In the genomic region with DNA sequence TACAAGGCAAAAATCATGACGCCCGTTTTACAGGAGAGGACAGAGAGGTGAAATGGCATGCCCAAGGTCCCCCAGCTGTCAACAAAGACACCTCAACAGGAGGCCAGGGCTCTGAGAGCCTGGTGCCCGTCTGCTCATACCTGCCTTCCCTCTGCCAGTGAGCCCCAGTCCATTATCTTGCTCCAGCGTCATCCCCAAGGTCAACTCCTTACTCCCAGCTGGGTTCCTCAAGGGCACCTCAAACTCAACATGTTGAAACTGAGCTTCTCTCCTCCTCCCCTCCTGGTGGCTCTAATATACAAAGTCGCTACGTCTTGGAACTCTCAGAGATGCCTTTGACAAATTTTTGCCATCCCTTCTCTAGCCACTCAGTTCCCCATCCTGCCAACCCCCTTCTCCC, we compare ENCODE assay signal across 17 cellular contexts. TPM values are rescaled to one million over a fixed set of nuclear protein-coding genes. Genes with fewer than 3 reads are reported as not detected.
A peak's percentile ranks its signal among the peaks of the same experiment; 100 is the strongest.
DNase-seq lines count a peak whose midpoint lies in the region; ATAC-seq and TF ChIP-seq lines count a peak whose summit lies in the region.
"Had no signal": no experiment of that assay in that cellular context is flagged by ENCODE, and none has a peak within 500 bp of the region (broad histone marks: within the 10 kb centered on the region; RNA-seq: fewer than 3 reads in every experiment).

No MANE protein-coding gene starts in this region.

- peak overlapping the region; percentile 86 for H3K4me3 Mint-ChIP-seq in activated T-cell treated with anti-CD3 and anti-CD28 coated beads, Interleukin-2, amount 50 U/mL, for 4 hours
- peak overlapping the region; percentile 79 for H3K4me3 Mint-ChIP-seq in activated T-helper 1 cell treated with anti-CD3 and anti-CD28 coated beads, Interleukin-12 subunit alpha, Interleukin-12 subunit beta, Interleukin-2, Interleukin-4 antibody, amounts not matched to agents 30 ng/mL and 10 ng/mL and 1 ng/mL, durations not matched to agents 14 hours and 24 hours and 36 hours
- H3K4me3 Mint-ChIP-seq in stimulated activated naive B cell treated with anti-CD40 and anti-IgM and Interleukin-4, amounts not matched to agents 10 μg/mL and 1 μg/mL and 100 μg/mL, for 72 hours = peak overlapping the region; percentile 2 to 22

- no peaks in the 10 kb centered on the region for H3K27me3 Mint-ChIP-seq in activated T-cell treated with anti-CD3 and anti-CD28 coated beads, Interleukin-2, amount 50 U/mL, for 4 hours (ENCODE audit: low read depth)
- peaks cover 2% of the 10 kb centered on the region for H3K27me3 Mint-ChIP-seq in activated T-helper 1 cell treated with anti-CD3 and anti-CD28 coated beads, Interleukin-12 subunit alpha, Interleukin-12 subunit beta, Interleukin-2, Interleukin-4 antibody, amounts not matched to agents 30 ng/mL and 10 ng/mL and 1 ng/mL, durations not matched to agents 14 hours and 24 hours and 36 hours (ENCODE audit: insufficient read depth)
- H3K27me3 Mint-ChIP-seq in stimulated activated naive B cell treated with anti-CD40 and anti-IgM and Interleukin-4, amounts not matched to agents 10 μg/mL and 1 μg/mL and 100 μg/mL, for 72 hours = no peaks in the 10 kb centered on the region

- H3K4me1 ChIP-seq in esophagus muscularis mucosa = peaks cover 46 to 70% (median 60%) of the 10 kb centered on the region in 4 donors

- H3K36me3 Mint-ChIP-seq in activated T-cell treated with anti-CD3 and anti-CD28 coated beads, Interleukin-2, amount 50 U/mL, for 4 hours (ENCODE audit: insufficient read depth) = peaks cover 14% of the 10 kb centered on the region
- peaks cover 18% of the 10 kb centered on the region for H3K36me3 Mint-ChIP-seq in activated T-helper 1 cell treated with anti-CD3 and anti-CD28 coated beads, Interleukin-12 subunit alpha, Interleukin-12 subunit beta, Interleukin-2, Interleukin-4 antibody, amounts not matched to agents 30 ng/mL and 10 ng/mL and 1 ng/mL, durations not matched to agents 14 hours and 24 hours and 36 hours (ENCODE audit: low read depth)
- H3K36me3 Mint-ChIP-seq in stimulated activated naive B cell treated with anti-CD40 and anti-IgM and Interleukin-4, amounts not matched to agents 10 μg/mL and 1 μg/mL and 100 μg/mL, for 72 hours = peaks cover 7 to 11% of the 10 kb centered on the region in 2 donors

- peak overlapping the region; percentile 88 for H3K27ac Mint-ChIP-seq in activated T-helper 1 cell treated with anti-CD3 and anti-CD28 coated beads, Interleukin-12 subunit alpha, Interleukin-12 subunit beta, Interleukin-2, Interleukin-4 antibody, amounts not matched to agents 30 ng/mL and 10 ng/mL and 1 ng/mL, durations not matched to agents 14 hours and 24 hours and 36 hours
- H3K27ac Mint-ChIP-seq in stimulated activated naive B cell treated with anti-CD40 and anti-IgM and Interleukin-4, amounts not matched to agents 10 μg/mL and 1 μg/mL and 100 μg/mL, for 72 hours = peak overlapping the region; percentile 88

- intact Hi-C loops in activated T-helper 1 cell treated with anti-CD3 and anti-CD28 coated beads, Interleukin-12 subunit alpha, Interleukin-12 subunit beta, Interleukin-2, Interleukin-4 antibody, amounts not matched to agents 30 ng/mL and 10 ng/mL and 1 ng/mL, durations not matched to agents 14 hours and 24 hours and 36 hours (cut with micrococcal nuclease) = no loop called here
- intact Hi-C loops in esophagus muscularis mucosa (cut with DNase I) = no loop called here

- ATAC-seq in activated T-cell treated with anti-CD3 and anti-CD28 coated beads, Interleukin-2, amount 50 U/mL, for 4 hours = no peak
- no peak for ATAC-seq in stimulated activated naive B cell treated with anti-CD40 and anti-IgM and Interleukin-4, amounts not matched to agents 10 μg/mL and 1 μg/mL and 100 μg/mL, for 72 hours (replicated peaks)
- no peak for ATAC-seq in GM19463 (IDR thresholded peaks at IDR 0.05; ENCODE audit: unreplicated experiment)
- ATAC-seq: esophagus mucosa, left lung had no signal

- no peak overlapping the region for H3K4me3 ChIP-seq in esophagus muscularis mucosa
- H3K4me3 ChIP-seq: hepatocyte, left lung had no signal

- no peak for DNase-seq in activated T-cell treated with anti-CD3 and anti-CD28 coated beads, Interleukin-2, amount 50 U/mL, for 4 hours
- DNase-seq in activated T-cell treated with anti-CD3 and anti-CD28 coated beads, Interleukin-2, amount 50 U/mL, for 1 hour = no peak
- no peak for DNase-seq in activated T-helper 1 cell treated with anti-CD3 and anti-CD28 coated beads, Interleukin-12 subunit alpha, Interleukin-12 subunit beta, Interleukin-2, Interleukin-4 antibody, amounts not matched to agents 30 ng/mL and 10 ng/mL and 1 ng/mL, durations not matched to agents 14 hours and 24 hours and 36 hours (ENCODE audit: low spot score)
- no peak for DNase-seq in esophagus muscularis mucosa (ENCODE audit: extremely low spot score)
- DNase-seq in stimulated activated naive B cell treated with anti-CD40 and anti-IgM and Interleukin-4, amounts not matched to agents 10 μg/mL and 1 μg/mL and 100 μg/mL, for 72 hours = no peak
- DNase-seq in germinal center (ENCODE audit: low spot score) = no peak
- no peak for DNase-seq in COLO668 (lab: John Stamatoyannopoulos, UW; ENCODE audit: unreplicated experiment)
- DNase-seq: ACHN, DMS 273 treated with DMSO at 0.1 percent for 48 hours, left lung, NCI-H1436 treated with DMSO at 0.1 percent for 48 hours, NCI-H524, RPMI8226 had no signal

- 79% methylated on average over 6 of the region's 6 CpGs for WGBS in esophagus muscularis mucosa

- no peaks in the 10 kb centered on the region for H3K9me3 ChIP-seq in esophagus muscularis mucosa
- H3K9me3 ChIP-seq: breast epithelium, left lung had no signal

- no peak for TF ChIP-seq EP300 in esophagus muscularis mucosa (IDR thresholded peaks at IDR 0.05)

- no peak for TF ChIP-seq POLR2A in esophagus muscularis mucosa (IDR thresholded peaks at IDR 0.05; ENCODE audit: low read depth)

- no peaks in the 10 kb centered on the region for H3K27me3 ChIP-seq in esophagus muscularis mucosa
- H3K27me3 ChIP-seq: breast epithelium, hepatocyte, left lung had no signal

- no peaks in the 10 kb centered on the region for H3K9me3 Mint-ChIP-seq in activated T-cell treated with anti-CD3 and anti-CD28 coated beads, Interleukin-2, amount 50 U/mL, for 4 hours
- H3K9me3 Mint-ChIP-seq in activated T-helper 1 cell treated with anti-CD3 and anti-CD28 coated beads, Interleukin-12 subunit alpha, Interleukin-12 subunit beta, Interleukin-2, Interleukin-4 antibody, amounts not matched to agents 30 ng/mL and 10 ng/mL and 1 ng/mL, durations not matched to agents 14 hours and 24 hours and 36 hours = no peaks in the 10 kb centered on the region
- H3K9me3 Mint-ChIP-seq in stimulated activated naive B cell treated with anti-CD40 and anti-IgM and Interleukin-4, amounts not matched to agents 10 μg/mL and 1 μg/mL and 100 μg/mL, for 72 hours = no peaks in the 10 kb centered on the region

- H3K4me1 Mint-ChIP-seq in activated T-cell treated with anti-CD3 and anti-CD28 coated beads, Interleukin-2, amount 50 U/mL, for 4 hours (ENCODE audit: low read depth) = peaks cover 80% of the 10 kb centered on the region
- H3K4me1 Mint-ChIP-seq in activated T-helper 1 cell treated with anti-CD3 and anti-CD28 coated beads, Interleukin-12 subunit alpha, Interleukin-12 subunit beta, Interleukin-2, Interleukin-4 antibody, amounts not matched to agents 30 ng/mL and 10 ng/mL and 1 ng/mL, durations not matched to agents 14 hours and 24 hours and 36 hours (ENCODE audit: low read depth) = peaks cover 67% of the 10 kb centered on the region
- H3K4me1 Mint-ChIP-seq in stimulated activated naive B cell treated with anti-CD40 and anti-IgM and Interleukin-4, amounts not matched to agents 10 μg/mL and 1 μg/mL and 100 μg/mL, for 72 hours = peaks cover 62 to 74% of the 10 kb centered on the region in 2 donors

- TF ChIP-seq CTCF in esophagus muscularis mucosa (IDR thresholded peaks at IDR 0.05) = no peak

- peaks cover 16 to 37% (median 26%) of the 10 kb centered on the region in 4 donors for H3K36me3 ChIP-seq in esophagus muscularis mucosa
- H3K36me3 ChIP-seq: breast epithelium had no signal

- H3K27ac ChIP-seq in esophagus muscularis mucosa (replicated peaks in 1 of 4) = peak overlapping the region in 3 of 4 donors; percentile 32 to 44 (median 37)
- H3K27ac ChIP-seq: breast epithelium, hepatocyte, left lung had no signal

RNA-seq across cellular contexts. Expression of a gene that starts 3.2 kb away (rescaled TPM):
- 10 to 100 TPM in 1 of 3 donors, 1 to 10 TPM in 2; 7.7 to 12.7 (median 9.5) TPM for total RNA-seq in activated T-cell treated with anti-CD3 and anti-CD28 coated beads, Interleukin-2, amount 50 U/mL, for 4 hours
- 25.1 and 27.9 TPM in 2 replicates for total RNA-seq in activated T-helper 1 cell treated with anti-CD3 and anti-CD28 coated beads, Interleukin-12 subunit alpha, Interleukin-12 subunit beta, Interleukin-2, Interleukin-4 antibody, amounts not matched to agents 30 ng/mL and 10 ng/mL and 1 ng/mL, durations not matched to agents 14 hours and 24 hours and 36 hours
- total RNA-seq in esophagus muscularis mucosa = 100 to 1,000 TPM; 192 to 309 (median 238) TPM

RNA-seq across cellular contexts. Expression of a gene that starts 8.9 kb away (rescaled TPM):
- 10 to 100 TPM; 27.6 to 28.3 (median 28.1) TPM for total RNA-seq in activated T-cell treated with anti-CD3 and anti-CD28 coated beads, Interleukin-2, amount 50 U/mL, for 4 hours
- total RNA-seq in activated T-helper 1 cell treated with anti-CD3 and anti-CD28 coated beads, Interleukin-12 subunit alpha, Interleukin-12 subunit beta, Interleukin-2, Interleukin-4 antibody, amounts not matched to agents 30 ng/mL and 10 ng/mL and 1 ng/mL, durations not matched to agents 14 hours and 24 hours and 36 hours = 34.7 and 35.0 TPM in 2 replicates
- total RNA-seq in esophagus muscularis mucosa = 10 to 100 TPM; 20.2 to 35.3 (median 27.7) TPM

RNA-seq across cellular contexts. Expression of a gene that starts 16.1 kb away (rescaled TPM):
- 10 to 100 TPM; 46.7 to 53.0 (median 48.3) TPM for total RNA-seq in activated T-cell treated with anti-CD3 and anti-CD28 coated beads, Interleukin-2, amount 50 U/mL, for 4 hours
- 42.5 and 43.3 TPM in 2 replicates for total RNA-seq in activated T-helper 1 cell treated with anti-CD3 and anti-CD28 coated beads, Interleukin-12 subunit alpha, Interleukin-12 subunit beta, Interleukin-2, Interleukin-4 antibody, amounts not matched to agents 30 ng/mL and 10 ng/mL and 1 ng/mL, durations not matched to agents 14 hours and 24 hours and 36 hours
- total RNA-seq in esophagus muscularis mucosa = 10 to 100 TPM; 15.9 to 26.2 (median 20.0) TPM

RNA-seq across cellular contexts. Expression of a gene that starts 17.9 kb away (rescaled TPM):
- 10 to 100 TPM; 38.7 to 43.7 (median 39.2) TPM for total RNA-seq in activated T-cell treated with anti-CD3 and anti-CD28 coated beads, Interleukin-2, amount 50 U/mL, for 4 hours
- total RNA-seq in activated T-helper 1 cell treated with anti-CD3 and anti-CD28 coated beads, Interleukin-12 subunit alpha, Interleukin-12 subunit beta, Interleukin-2, Interleukin-4 antibody, amounts not matched to agents 30 ng/mL and 10 ng/mL and 1 ng/mL, durations not matched to agents 14 hours and 24 hours and 36 hours = 61.4 and 62.3 TPM in 2 replicates
- total RNA-seq in esophagus muscularis mucosa = 100 to 1,000 TPM in 1 of 4 donors, 10 to 100 TPM in 3; 60.6 to 101 (median 93.4) TPM

RNA-seq across cellular contexts. Expression of a gene that starts 21.8 kb away (rescaled TPM):
- total RNA-seq in activated T-cell treated with anti-CD3 and anti-CD28 coated beads, Interleukin-2, amount 50 U/mL, for 4 hours = 10 to 100 TPM; 61.5 to 78.5 (median 76.7) TPM
- total RNA-seq in activated T-helper 1 cell treated with anti-CD3 and anti-CD28 coated beads, Interleukin-12 subunit alpha, Interleukin-12 subunit beta, Interleukin-2, Interleukin-4 antibody, amounts not matched to agents 30 ng/mL and 10 ng/mL and 1 ng/mL, durations not matched to agents 14 hours and 24 hours and 36 hours = 151 and 158 TPM in 2 replicates
- total RNA-seq in esophagus muscularis mucosa = 10 to 100 TPM; 11.6 to 21.5 (median 18.8) TPM

Comparison
In these comparisons a context has a peak if more than half of its experiments do, and no peak if none do; other contexts are left out.
1. H3K4me3 Mint-ChIP-seq: peak in every context shown above with its lines; median percentile 86 in activated T-cell treated with anti-CD3 and anti-CD28 coated beads, Interleukin-2, amount 50 U/mL, for 4 hours; 79 in activated T-helper 1 cell treated with anti-CD3 and anti-CD28 coated beads, Interleukin-12 subunit alpha, Interleukin-12 subunit beta, Interleukin-2, Interleukin-4 antibody, amounts not matched to agents 30 ng/mL and 10 ng/mL and 1 ng/mL, durations not matched to agents 14 hours and 24 hours and 36 hours; 12 in stimulated activated naive B cell treated with anti-CD40 and anti-IgM and Interleukin-4, amounts not matched to agents 10 μg/mL and 1 μg/mL and 100 μg/mL, for 72 hours.